In the genomic region with DNA sequence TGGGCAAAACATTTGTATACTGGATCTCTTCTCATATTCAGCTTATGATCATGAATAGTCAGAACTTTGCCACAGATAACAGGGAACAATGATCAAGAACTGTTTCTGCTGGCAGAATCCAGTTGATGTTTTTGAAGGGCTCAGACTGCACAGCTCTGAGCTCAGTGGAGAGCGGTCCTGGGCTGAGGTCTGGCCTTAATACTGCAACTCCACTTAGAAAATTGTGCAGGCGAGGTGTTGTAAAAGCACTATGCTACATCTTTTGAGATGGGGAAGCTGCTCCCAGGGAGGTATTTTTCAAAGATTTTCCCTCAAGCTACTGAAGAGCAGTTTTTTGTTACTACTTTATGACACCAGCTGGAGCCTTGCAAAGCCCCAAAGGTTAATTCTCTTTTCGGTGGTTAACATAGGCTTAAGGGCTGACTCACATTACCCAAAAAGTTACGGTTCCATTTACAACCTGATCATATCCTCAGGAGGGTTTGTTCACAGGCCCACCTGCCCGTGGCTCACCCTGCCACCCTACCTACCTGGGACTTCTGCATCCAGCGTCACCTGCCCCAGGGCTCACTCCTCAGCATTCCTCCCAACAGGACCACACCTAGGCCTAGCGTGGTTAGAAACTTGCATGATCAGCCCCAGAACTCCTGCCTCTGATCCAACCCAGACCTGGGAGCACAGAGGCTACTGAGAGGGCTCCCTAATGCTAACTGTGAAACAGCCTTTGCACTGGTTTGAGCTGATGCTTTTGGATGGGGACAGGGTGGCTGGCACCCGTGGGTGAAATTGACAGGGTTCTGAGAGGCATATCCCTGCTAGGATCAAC, we compare ENCODE assay signal across 11 cellular contexts.
DNase-seq lines count a peak whose midpoint lies in the region; ATAC-seq and TF ChIP-seq lines count a peak whose summit lies in the region.
"Had no signal": no experiment of that assay in that cellular context is flagged by ENCODE, and none has a peak within 500 bp of the region (broad histone marks: within the 10 kb centered on the region; RNA-seq: fewer than 3 reads in every experiment).

No MANE protein-coding gene starts in this region.

- CTCF ChIA-PET in RWPE1 (lab: Yijun Ruan, JAX) = no interaction called here

- WGBS in suprapubic skin = 51% methylated on average over 8 of the region's 8 CpGs
- WGBS in sigmoid colon, 2 donors = 67 to 69% methylated on average over 8 of the region's 8 CpGs

- TF ChIP-seq CTCF in RWPE1 (conservative IDR thresholded peaks at IDR 0.05; ENCODE audit: low read depth) = no peak
- no peak for TF ChIP-seq CTCF in dorsolateral prefrontal cortex (IDR thresholded peaks at IDR 0.05 in 54 of 56, conservative IDR thresholded peaks at IDR 0.05 in 2 of 56; ENCODE audit: low read depth in 1 of 56, partially characterized antibody in 56 of 56)
- no peak for TF ChIP-seq CTCF in suprapubic skin (IDR thresholded peaks at IDR 0.05)
- no peak for TF ChIP-seq CTCF in sigmoid colon (IDR thresholded peaks at IDR 0.05)

- H3K36me3 ChIP-seq in suprapubic skin = peaks cover 4% of the 10 kb centered on the region
- H3K36me3 ChIP-seq in sigmoid colon = peaks cover 0 to 11% (median 2%) of the 10 kb centered on the region in 4 donors

- no peak for TF ChIP-seq EP300 in suprapubic skin (IDR thresholded peaks at IDR 0.05)
- no peak for TF ChIP-seq EP300 in sigmoid colon (IDR thresholded peaks at IDR 0.05)

- POLR2A ChIA-PET in RWPE1 (lab: Yijun Ruan, JAX; ENCODE audit: low non-redundant PET) = interaction anchor here (0.6 kb wide), 1 partner anchor 90 kb away, joined by 4 read pairs; no protein-coding TSS in a partner anchor

- H3K4me3 ChIP-seq in dorsolateral prefrontal cortex (no peak overlapping the region), suprapubic skin (no peak overlapping the region), sigmoid colon (no peak overlapping the region)
- H3K4me3 ChIP-seq: gastroesophageal sphincter had no signal

- no peaks in the 10 kb centered on the region for H3K27me3 ChIP-seq in dorsolateral prefrontal cortex
- H3K27me3 ChIP-seq in suprapubic skin = no peaks in the 10 kb centered on the region
- no peaks in the 10 kb centered on the region for H3K27me3 ChIP-seq in sigmoid colon
- H3K27me3 ChIP-seq: gastroesophageal sphincter had no signal

- peak; percentile 43 for DNase-seq in stimulated activated CD4-positive, alpha-beta T cell treated with anti-CD3 and anti-CD28 coated beads, Interleukin-15, amount 100 ng/mL, for 24 hours
- DNase-seq in stimulated activated CD4-positive, alpha-beta T cell treated with anti-CD3 and anti-CD28 coated beads, Interleukin-4, amount 100 ng/mL, for 1 hour = no peak
- DNase-seq in RWPE1 (ENCODE audit: low spot score) = peak; percentile 45
- no peak for DNase-seq in dorsolateral prefrontal cortex
- no peak for DNase-seq in suprapubic skin (ENCODE audit: low spot score in 2 of 2)
- DNase-seq in sigmoid colon = no peak
- no peak for DNase-seq in NCI-H1694 treated with DMSO at 0.1 percent for 48 hours (lab: John Stamatoyannopoulos, UW)
- DNase-seq: NCI-H2171 treated with DMSO at 0.1 percent for 48 hours, retina had no signal

- peak overlapping the region; percentile 20; the same call in 1 of the 2 replicates for H3K27ac ChIP-seq in RWPE1
- H3K27ac ChIP-seq in dorsolateral prefrontal cortex = peak overlapping the region in 37 of 59 donors; percentile 0 to 75 (median 46)
- peak overlapping the region; percentile 59 for H3K27ac ChIP-seq in suprapubic skin
- H3K27ac ChIP-seq in sigmoid colon = no peak overlapping the region
- H3K27ac ChIP-seq: gastroesophageal sphincter had no signal

- H3K4me1 ChIP-seq in suprapubic skin (peaks cover 38% of the 10 kb centered on the region), sigmoid colon (peaks cover 0 to 9% (median 4%) of the 10 kb centered on the region in 4 donors)

- intact Hi-C loops in dorsolateral prefrontal cortex (cut with DNase I) (no loop called here), sigmoid colon (cut with DNase I) (no loop called here)

- ATAC-seq in HG03520 (IDR thresholded peaks at IDR 0.05; ENCODE audit: unreplicated experiment) = no peak
- ATAC-seq: gastroesophageal sphincter had no signal

- TF ChIP-seq POLR2A in suprapubic skin (IDR thresholded peaks at IDR 0.05) (no peak), sigmoid colon (IDR thresholded peaks at IDR 0.05) (no peak)

- H3K9me3 ChIP-seq in suprapubic skin (no peaks in the 10 kb centered on the region), sigmoid colon (no peaks in the 10 kb centered on the region)
- H3K9me3 ChIP-seq: gastroesophageal sphincter had no signal

Comparison
In these comparisons a context has a peak if more than half of its experiments do, and no peak if none do; other contexts are left out.
1. DNase-seq: peak in stimulated activated CD4-positive, alpha-beta T cell treated with anti-CD3 and anti-CD28 coated beads, Interleukin-15, amount 100 ng/mL, for 24 hours (single experiment) and RWPE1 (single experiment); none in stimulated activated CD4-positive, alpha-beta T cell treated with anti-CD3 and anti-CD28 coated beads, Interleukin-4, amount 100 ng/mL, for 1 hour (single experiment), dorsolateral prefrontal cortex (0 of 10), suprapubic skin (0 of 2), sigmoid colon (single experiment) and NCI-H1694 treated with DMSO at 0.1 percent for 48 hours (single experiment).
2. H3K27ac ChIP-seq: peak in RWPE1 (single experiment), dorsolateral prefrontal cortex (37 of 59) and suprapubic skin (single experiment); none in sigmoid colon (0 of 4).